Comparison of ENCODE assay signal across 10 cellular contexts in the genomic region with DNA sequence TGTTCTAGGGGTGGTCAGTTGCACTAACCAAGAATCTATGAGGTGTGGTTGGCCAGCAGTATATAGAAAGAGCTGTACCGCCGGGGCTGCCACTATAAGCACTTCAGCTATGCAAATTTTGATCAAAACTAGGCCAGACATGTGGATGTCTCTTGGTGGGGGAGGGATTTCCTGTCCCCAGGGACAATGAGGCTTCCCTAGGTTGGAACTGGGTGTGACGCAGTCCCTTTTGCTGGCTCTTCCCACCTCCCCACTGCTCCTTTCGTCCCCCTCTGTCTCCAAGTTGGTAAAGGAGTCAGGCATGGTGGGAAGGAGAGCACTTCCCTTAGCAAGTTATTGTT. TPM values are rescaled to one million over a fixed set of nuclear protein-coding genes. Genes with fewer than 3 reads are reported as not detected.
DNase-seq lines count a peak whose midpoint lies in the region; ATAC-seq and TF ChIP-seq lines count a peak whose summit lies in the region.
"Had no signal": no experiment of that assay in that cellular context is flagged by ENCODE, and none has a peak within 500 bp of the region (broad histone marks: within the 10 kb centered on the region; RNA-seq: fewer than 3 reads in every experiment).

No MANE protein-coding gene starts in this region.

- no peaks in the 10 kb centered on the region for H3K9me2 ChIP-seq in OCI-LY1 (ENCODE audit: low read depth, low read length)

- H3K4me1 ChIP-seq in OCI-LY1 (ENCODE audit: insufficient read depth, low read length, severe bottlenecking), result peaks cover 34% of the 10 kb centered on the region
- H3K4me1 ChIP-seq in right cardiac atrium (ENCODE audit: control insufficient read depth, insufficient read depth, low read length), result peaks cover 3% of the 10 kb centered on the region

- H3K27ac ChIP-seq in OCI-LY1 (ENCODE audit: low read depth, low read length, poor library complexity, severe bottlenecking) (peak overlapping the region; percentile 71), right cardiac atrium (ENCODE audit: low read length) (peak overlapping the region; percentile 51)

- peak overlapping the region; percentile 45; the same call in 1 of the 2 replicates for H3K9ac ChIP-seq in OCI-LY1 (ENCODE audit: low read length)

- no peaks in the 10 kb centered on the region for H3F3A ChIP-seq in OCI-LY1 (ENCODE audit: insufficient read depth, low read length)

- DNase-seq in right cardiac atrium, result peak in 1 of 3 donors; percentile 25
- DNase-seq in kidney glomerular epithelial cell (lab: John Stamatoyannopoulos, UW), result no peak
- no peak for DNase-seq in AG08396 (ENCODE audit: low spot score)
- DNase-seq in nucleus accumbens (lab: John Stamatoyannopoulos, UW), result no peak
- no peak for DNase-seq in LoVo (ENCODE audit: low spot score)
- DNase-seq: activated gamma-delta T cell treated with Interleukin-2 at 50 U/mL for 16 hours, NCI-H1436 treated with DMSO at 0.1 percent for 48 hours had no signal

- peaks cover 12% of the 10 kb centered on the region; the same call in 1 of the 2 replicates for H3K36me3 ChIP-seq in OCI-LY1 (ENCODE audit: insufficient read depth, low read length)

- 0 out of 2 replicates have a peak overlapping the region, but pooled peaks have one; percentile 46 for H2AFZ ChIP-seq in OCI-LY1 (ENCODE audit: low read length)

- peak overlapping the region; percentile 74 for H3K4me2 ChIP-seq in OCI-LY1 (ENCODE audit: low read length)

- intact Hi-C loops in right cardiac atrium (cut with DNase I), result no loop called here

- no peaks in the 10 kb centered on the region; the same call in 1 of the 2 replicates for H3K79me2 ChIP-seq in OCI-LY1 (ENCODE audit: insufficient read depth, low read length)

- H3K9me3 ChIP-seq in OCI-LY1 (ENCODE audit: low read length), result no peaks in the 10 kb centered on the region
- no peaks in the 10 kb centered on the region for H3K9me3 ChIP-seq in right cardiac atrium (ENCODE audit: control insufficient read depth, low read length)

- peak overlapping the region; percentile 37 for H3K4me3 ChIP-seq in OCI-LY1 (ENCODE audit: low read depth, low read length, poor library complexity, severe bottlenecking)
- no peak overlapping the region for H3K4me3 ChIP-seq in right cardiac atrium (ENCODE audit: low read length)

- 69% methylated on average over 4 of the region's 4 CpGs for WGBS in right cardiac atrium

- peak; percentile 70 for ATAC-seq in GM18498 (IDR thresholded peaks at IDR 0.05; ENCODE audit: unreplicated experiment)
- peak; percentile 56 for ATAC-seq in HG02678 (IDR thresholded peaks at IDR 0.05; ENCODE audit: unreplicated experiment)
- peak; percentile 17 to 39 for ATAC-seq in right cardiac atrium

- H4K20me1 ChIP-seq in OCI-LY1 (ENCODE audit: insufficient read depth, low read length), result no peaks in the 10 kb centered on the region

- no peak for TF ChIP-seq CTCF in OCI-LY1 (IDR thresholded peaks at IDR 0.05; ENCODE audit: low read length)

- no peaks in the 10 kb centered on the region for H3K27me3 ChIP-seq in OCI-LY1 (ENCODE audit: insufficient read depth, low read length)
- no peaks in the 10 kb centered on the region for H3K27me3 ChIP-seq in right cardiac atrium (ENCODE audit: control insufficient read depth, insufficient read depth)

RNA-seq across cellular contexts. Expression of a gene that starts 13.6 kb away (rescaled TPM):
- total RNA-seq in right cardiac atrium, result 10 to 100 TPM; 22.7 to 31.7 (median 27.5) TPM
- 16.9 TPM for polyA plus RNA-seq in right cardiac atrium

RNA-seq across cellular contexts. Expression of a gene that starts 14.3 kb away (rescaled TPM):
- total RNA-seq in right cardiac atrium, result 10 to 100 TPM; 37.9 to 44.3 (median 41.3) TPM
- 14.9 TPM for polyA plus RNA-seq in right cardiac atrium
